Comparison of ENCODE assay signal across 9 cellular contexts in the genomic region with DNA sequence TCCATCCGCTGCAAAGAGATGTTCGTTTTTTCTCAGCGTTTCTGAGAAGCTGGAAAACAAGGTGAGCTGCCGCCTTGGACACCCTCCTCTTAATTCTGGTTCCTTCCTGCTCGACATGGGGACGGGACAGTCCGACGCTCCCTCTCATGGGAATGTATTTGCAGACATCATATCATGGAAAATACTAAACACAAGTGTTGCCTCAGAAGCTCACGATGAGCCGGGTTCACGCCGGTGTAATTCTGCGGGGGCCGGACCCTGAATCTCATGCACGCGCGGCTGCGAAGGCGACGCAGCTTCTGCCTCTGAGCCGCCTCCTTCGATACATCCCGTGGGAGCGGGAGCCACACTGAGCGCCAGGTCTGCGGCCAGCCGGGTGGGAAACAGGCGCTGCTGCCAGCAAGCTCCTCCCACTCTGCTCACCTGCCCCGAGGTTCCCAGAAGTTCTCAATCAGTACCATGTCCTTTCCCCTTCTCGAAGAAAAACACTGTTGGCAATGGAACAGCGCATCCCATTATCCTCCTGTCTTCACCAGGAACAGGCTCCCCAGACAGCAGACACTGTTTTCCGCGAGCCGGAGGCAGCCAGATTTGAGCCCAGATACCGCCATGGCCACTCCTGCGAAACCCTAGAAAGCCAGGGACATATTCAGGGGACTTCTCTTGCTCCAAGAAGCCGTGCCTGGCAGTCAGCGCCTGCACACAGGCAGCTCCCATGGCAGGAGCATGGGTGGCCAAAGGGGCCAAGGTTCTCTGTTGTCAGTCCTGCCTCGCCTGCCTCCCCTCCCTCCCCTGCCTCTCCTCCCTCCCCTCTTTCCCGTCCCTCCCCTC.
DNase-seq lines count a peak whose midpoint lies in the region; ATAC-seq lines count a peak whose summit lies in the region.
"Had no signal": no experiment of that assay in that cellular context is flagged by ENCODE, and none has a peak within 500 bp of the region (broad histone marks: within the 10 kb centered on the region; RNA-seq: fewer than 3 reads in every experiment).

No MANE protein-coding gene starts in this region.

- no peak overlapping the region for H3K27ac ChIP-seq in BLaER1 treated with 17β-estradiol and CSF1 and Interleukin-3, amounts not matched to agents 10 nM and 100 nM

- no peaks in the 10 kb centered on the region for H3K36me3 ChIP-seq in BLaER1 treated with 17β-estradiol and CSF1 and Interleukin-3, amounts not matched to agents 10 nM and 100 nM
- no peaks in the 10 kb centered on the region for H3K36me3 ChIP-seq in mucosa of stomach (ENCODE audit: control insufficient read depth, insufficient read depth, low read length)
- no peaks in the 10 kb centered on the region for H3K36me3 ChIP-seq in MG63

- peaks cover 31 to 68% (median 54%) of the 10 kb centered on the region in 10 experiments for H3K4me1 ChIP-seq in BLaER1 treated with 17β-estradiol and CSF1 and Interleukin-3, amounts not matched to agents 10 nM and 100 nM
- H3K4me1 ChIP-seq in mucosa of stomach (ENCODE audit: control insufficient read depth, insufficient read depth, low read length), result peaks cover 20% of the 10 kb centered on the region

- no peak overlapping the region for H3K9ac ChIP-seq in BLaER1 treated with 17β-estradiol and CSF1 and Interleukin-3, amounts not matched to agents 10 nM and 100 nM
- H3K9ac ChIP-seq in mucosa of stomach (ENCODE audit: low read length), result peak overlapping the region; percentile 14

- H3K4me3 ChIP-seq in BLaER1 treated with 17β-estradiol and CSF1 and Interleukin-3, amounts not matched to agents 10 nM and 100 nM, result no peak overlapping the region
- H3K4me3 ChIP-seq in mucosa of stomach (ENCODE audit: low read length) (no peak overlapping the region), MG63 (no peak overlapping the region)
- H3K4me3 ChIP-seq: GM12878 had no signal

- peaks cover 49 to 61% (median 57%) of the 10 kb centered on the region in 11 experiments for H3K27me3 ChIP-seq in BLaER1 treated with 17β-estradiol and CSF1 and Interleukin-3, amounts not matched to agents 10 nM and 100 nM
- H3K27me3 ChIP-seq in mucosa of stomach (ENCODE audit: control insufficient read depth, insufficient read depth, low read length), result peaks cover 18% of the 10 kb centered on the region
- H3K27me3 ChIP-seq in MG63, result peaks cover 54% of the 10 kb centered on the region

- no peak for ATAC-seq in GM18867 (IDR thresholded peaks at IDR 0.05; ENCODE audit: unreplicated experiment)
- ATAC-seq: GM12878 had no signal

- peak; percentile 86 for DNase-seq in NCI-H1105 treated with DMSO at 0.1 percent for 48 hours (lab: John Stamatoyannopoulos, UW)
- DNase-seq in cerebellar cortex (ENCODE audit: low spot score), result peak; percentile 58
- DNase-seq in NOMO-1 (lab: John Stamatoyannopoulos, UW; ENCODE audit: unreplicated experiment in 2 of 2), result no peak
- DNase-seq in MV-4-11 (lab: John Stamatoyannopoulos, UW), result no peak
- no peak for DNase-seq in MG63

- H4K20me1 ChIP-seq in BLaER1 treated with 17β-estradiol and CSF1 and Interleukin-3, amounts not matched to agents 10 nM and 100 nM, result peaks cover 0 to 5% (median 0%) of the 10 kb centered on the region in 11 experiments; a peak in 1 of 22 replicates

- H3K9me3 ChIP-seq in BLaER1 treated with 17β-estradiol and CSF1 and Interleukin-3, amounts not matched to agents 10 nM and 100 nM (replicated peaks in 1 of 11), result peaks cover 0 to 4% (median 0%) of the 10 kb centered on the region in 11 experiments; a peak in 1 of 22 replicates
- no peaks in the 10 kb centered on the region for H3K9me3 ChIP-seq in mucosa of stomach (ENCODE audit: control insufficient read depth, low read length)
- no peaks in the 10 kb centered on the region for H3K9me3 ChIP-seq in MG63

- peak overlapping the region; percentile 2 to 69 (median 41); a peak in 16 of 22 replicates for H3K4me2 ChIP-seq in BLaER1 treated with 17β-estradiol and CSF1 and Interleukin-3, amounts not matched to agents 10 nM and 100 nM

Comparison
In these comparisons a context has a peak if more than half of its experiments do, and no peak if none do; other contexts are left out.
1. DNase-seq: peak in NCI-H1105 treated with DMSO at 0.1 percent for 48 hours (single experiment) and cerebellar cortex (single experiment); none in NOMO-1 (0 of 2), MV-4-11 (single experiment) and MG63 (single experiment).